ENCODE assay signal across 30 cellular contexts in the genomic region with DNA sequence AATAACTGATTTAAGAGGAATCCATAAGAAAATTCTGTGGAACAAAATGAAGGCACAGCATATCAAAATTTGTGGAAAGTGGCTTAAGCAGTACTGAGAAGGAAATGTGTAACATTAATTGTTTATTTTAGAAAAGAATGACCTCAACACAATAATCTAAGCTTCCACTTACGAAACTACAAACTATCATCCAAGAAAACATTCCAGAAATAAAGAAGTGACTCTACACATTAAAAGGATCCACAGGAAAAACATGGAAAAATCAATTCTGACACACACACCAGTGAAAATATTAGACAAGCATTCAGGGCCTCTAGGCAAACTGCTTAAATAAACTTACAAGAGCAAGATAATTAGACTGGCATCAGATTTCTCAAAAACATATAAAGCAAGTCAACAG. TPM values are rescaled to one million over a fixed set of nuclear protein-coding genes. Genes with fewer than 3 reads are reported as not detected.
DNase-seq lines count a peak whose midpoint lies in the region; ATAC-seq and TF ChIP-seq lines count a peak whose summit lies in the region.
"Had no signal": no experiment of that assay in that cellular context is flagged by ENCODE, and none has a peak within 500 bp of the region (broad histone marks: within the 10 kb centered on the region; RNA-seq: fewer than 3 reads in every experiment).

No MANE protein-coding gene starts in this region.

- H3K27ac ChIP-seq in HEK293 (ENCODE audit: extremely low read depth, low read depth, low read length) (no peak overlapping the region), osteoblast (ENCODE audit: low read depth, low read length) (peak overlapping the region; percentile 12), PC-9 (no peak overlapping the region)
- H3K27ac ChIP-seq: A549, gastrocnemius medialis, hepatocyte, left ventricle myocardium inferior, pancreas, uterus had no signal

- H3K27me3 ChIP-seq in osteoblast (ENCODE audit: insufficient read depth, low read length) (no peaks in the 10 kb centered on the region), PC-9 (ENCODE audit: insufficient read depth, low read depth) (no peaks in the 10 kb centered on the region)
- H3K27me3 ChIP-seq: gastrocnemius medialis, hepatocyte, pancreas, uterus had no signal

- H3K79me2 ChIP-seq in osteoblast (ENCODE audit: insufficient read depth, low read length) (peaks cover 16% of the 10 kb centered on the region), PC-9 (ENCODE audit: low read depth) (no peaks in the 10 kb centered on the region)
- H3K79me2 ChIP-seq: hepatocyte had no signal

- TF ChIP-seq CTCF in HEK293 (tag by site-specific recombination; IDR thresholded peaks at IDR 0.05) (no peak), osteoblast (IDR thresholded peaks at IDR 0.05; ENCODE audit: extremely low read depth, low read depth, low read length) (no peak), PC-9 (conservative IDR thresholded peaks at IDR 0.05) (no peak)

- no peaks in the 10 kb centered on the region for H3K9me2 ChIP-seq in PC-9 (ENCODE audit: insufficient read depth)

- no peak overlapping the region for H3K4me3 ChIP-seq in HEK293 (ENCODE audit: low read depth, low read length)
- no peak overlapping the region for H3K4me3 ChIP-seq in osteoblast (ENCODE audit: insufficient read depth, low read length)
- H3K4me3 ChIP-seq in PC-9, result no peak overlapping the region
- H3K4me3 ChIP-seq: A549, gastrocnemius medialis, hepatocyte, K562, left ventricle myocardium inferior, pancreas, thoracic aorta, uterus had no signal

- no peaks in the 10 kb centered on the region for H4K20me1 ChIP-seq in osteoblast (ENCODE audit: insufficient read depth, low read length)
- no peaks in the 10 kb centered on the region; the same call in 1 of the 2 replicates for H4K20me1 ChIP-seq in PC-9 (ENCODE audit: insufficient read depth)

- ATAC-seq in activated T-cell treated with anti-CD3 and anti-CD28 coated beads, Interleukin-2, amount 50 U/mL, for 72 hours (replicated peaks in 1 of 2), result no peak
- ATAC-seq in activated T-cell treated with anti-CD3 and anti-CD28 coated beads, Interleukin-2, amount 50 U/mL, for 4 hours, result no peak
- ATAC-seq in effector memory CD8-positive, alpha-beta T cell (replicated peaks), result no peak
- ATAC-seq in stimulated activated memory B cell treated with anti-CD40 and anti-IgM and Interleukin-4, amounts not matched to agents 10 μg/mL and 1 μg/mL and 100 μg/mL, for 72 hours, result no peak
- no peak for ATAC-seq in GM18511 (IDR thresholded peaks at IDR 0.05; ENCODE audit: unreplicated experiment)
- ATAC-seq: A549; gastrocnemius medialis; K562; natural killer cell; pancreas; right cardiac atrium; stimulated activated naive CD8-positive, alpha-beta T cell treated with anti-CD3 and anti-CD28 coated beads, Interleukin-15, Interleukin-2, amounts not matched to agents 100 U/mL and 50 U/mL, for 24 hours had no signal

- no peaks in the 10 kb centered on the region for H3K27me3 Mint-ChIP-seq in activated T-cell treated with anti-CD3 and anti-CD28 coated beads, Interleukin-2, amount 50 U/mL, for 72 hours (ENCODE audit: low read depth)
- H3K27me3 Mint-ChIP-seq in activated T-cell treated with anti-CD3 and anti-CD28 coated beads, Interleukin-2, amount 50 U/mL, for 4 hours (ENCODE audit: low read depth), result no peaks in the 10 kb centered on the region
- no peaks in the 10 kb centered on the region for H3K27me3 Mint-ChIP-seq in effector memory CD8-positive, alpha-beta T cell
- no peaks in the 10 kb centered on the region for H3K27me3 Mint-ChIP-seq in stimulated activated memory B cell treated with anti-CD40 and anti-IgM and Interleukin-4, amounts not matched to agents 10 μg/mL and 1 μg/mL and 100 μg/mL, for 72 hours
- H3K27me3 Mint-ChIP-seq: activated CD4-positive, alpha-beta T cell treated with anti-CD3 and anti-CD28 coated beads, Interleukin-2, amount 10 ng/mL, durations not matched to agents 24 days and 14 days; activated naive CD8-positive, alpha-beta T cell treated with anti-CD3 and anti-CD28 coated beads, Interleukin-2, amount 10 ng/mL, durations not matched to agents 7 days and 5 days had no signal

- no peak overlapping the region for H3K4me2 ChIP-seq in osteoblast (ENCODE audit: insufficient read depth, low read length)
- no peak overlapping the region for H3K4me2 ChIP-seq in PC-9
- H3K4me2 ChIP-seq: A549, hepatocyte had no signal

- H3K9me3 ChIP-seq in HEK293 (ENCODE audit: control insufficient read depth, insufficient read depth, low read depth, low read length), result no peaks in the 10 kb centered on the region
- no peaks in the 10 kb centered on the region for H3K9me3 ChIP-seq in osteoblast (ENCODE audit: low read depth, low read length)
- H3K9me3 ChIP-seq in PC-9 (ENCODE audit: insufficient read depth, low read depth), result no peaks in the 10 kb centered on the region
- H3K9me3 ChIP-seq: A549, gastrocnemius medialis, left ventricle myocardium inferior, pancreas, thoracic aorta, uterus had no signal

- POLR2A ChIA-PET in HEK293 (lab: Yijun Ruan, JAX), result no interaction called here
- POLR2A ChIA-PET in PC-9 (lab: Charles Lee; ENCODE audit: unreplicated experiment), result no interaction called here

- BruUV-seq in PC-9 (replicated peaks; lab: Mats Ljungman, UMichigan), result no TSS peak

- CTCF ChIA-PET in HEK293 (lab: Yijun Ruan, JAX), result no interaction called here
- CTCF ChIA-PET in PC-9 (lab: Charles Lee), result no interaction called here

- H3K36me3 ChIP-seq in HEK293 (ENCODE audit: control insufficient read depth in 2 of 2, insufficient read depth in 1 of 2, low read length in 2 of 2), result peaks cover 38 to 47% of the 10 kb centered on the region in 2 experiments
- peaks cover 66% of the 10 kb centered on the region for H3K36me3 ChIP-seq in osteoblast (ENCODE audit: insufficient read depth, low read length)
- peaks cover 31% of the 10 kb centered on the region for H3K36me3 ChIP-seq in PC-9 (ENCODE audit: low read depth)
- H3K36me3 ChIP-seq: uterus had no signal

- peaks cover 14% of the 10 kb centered on the region for H3F3A ChIP-seq in PC-9 (ENCODE audit: insufficient read depth, low read depth)

- H3K4me1 ChIP-seq in HEK293 (ENCODE audit: control insufficient read depth, insufficient read depth, low read length) (peaks cover 4% of the 10 kb centered on the region; the same call in 1 of the 2 replicates), osteoblast (ENCODE audit: insufficient read depth, low read length) (peaks cover 3% of the 10 kb centered on the region), PC-9 (replicated peaks; ENCODE audit: insufficient read depth) (no peaks in the 10 kb centered on the region)
- H3K4me1 ChIP-seq: A549, gastrocnemius medialis, left ventricle myocardium inferior, pancreas, uterus had no signal

- intact Hi-C loops in PC-9 (cut with micrococcal nuclease; ENCODE audit: unreplicated experiment), result no loop called here

- no peak overlapping the region for H3K4me3 Mint-ChIP-seq in activated T-cell treated with anti-CD3 and anti-CD28 coated beads, Interleukin-2, amount 50 U/mL, for 72 hours
- H3K4me3 Mint-ChIP-seq in activated T-cell treated with anti-CD3 and anti-CD28 coated beads, Interleukin-2, amount 50 U/mL, for 4 hours, result no peak overlapping the region
- H3K4me3 Mint-ChIP-seq in effector memory CD8-positive, alpha-beta T cell, result no peak overlapping the region
- H3K4me3 Mint-ChIP-seq in stimulated activated memory B cell treated with anti-CD40 and anti-IgM and Interleukin-4, amounts not matched to agents 10 μg/mL and 1 μg/mL and 100 μg/mL, for 72 hours, result no peak overlapping the region
- H3K4me3 Mint-ChIP-seq: activated CD4-positive, alpha-beta T cell treated with anti-CD3 and anti-CD28 coated beads, Interleukin-2, amount 10 ng/mL, durations not matched to agents 24 days and 14 days; activated naive CD8-positive, alpha-beta T cell treated with anti-CD3 and anti-CD28 coated beads, Interleukin-2, amount 10 ng/mL, durations not matched to agents 7 days and 5 days; immature natural killer cell; mesothelial cell of epicardium; natural killer cell; T-helper 1 cell treated with Interleukin-12 subunit alpha and Interleukin-12 subunit beta and Interleukin-4 antibody, amounts not matched to agents 30 μg/mL and 1 μg/mL, for 36 hours had no signal

- peaks cover 8% of the 10 kb centered on the region for H3K4me1 Mint-ChIP-seq in activated T-cell treated with anti-CD3 and anti-CD28 coated beads, Interleukin-2, amount 50 U/mL, for 72 hours (ENCODE audit: low read depth)
- H3K4me1 Mint-ChIP-seq in activated T-cell treated with anti-CD3 and anti-CD28 coated beads, Interleukin-2, amount 50 U/mL, for 4 hours (ENCODE audit: low read depth), result peaks cover 2% of the 10 kb centered on the region
- H3K4me1 Mint-ChIP-seq in effector memory CD8-positive, alpha-beta T cell (ENCODE audit: low read depth in 2 of 2), result peaks cover 0 to 7% of the 10 kb centered on the region in 2 donors
- H3K4me1 Mint-ChIP-seq in stimulated activated memory B cell treated with anti-CD40 and anti-IgM and Interleukin-4, amounts not matched to agents 10 μg/mL and 1 μg/mL and 100 μg/mL, for 72 hours, result no peaks in the 10 kb centered on the region
- H3K4me1 Mint-ChIP-seq: activated naive CD8-positive, alpha-beta T cell treated with anti-CD3 and anti-CD28 coated beads, Interleukin-2, amount 10 ng/mL, durations not matched to agents 7 days and 5 days; immature natural killer cell; mesothelial cell of epicardium had no signal

- H3K9me3 Mint-ChIP-seq in activated T-cell treated with anti-CD3 and anti-CD28 coated beads, Interleukin-2, amount 50 U/mL, for 72 hours, result no peaks in the 10 kb centered on the region
- no peaks in the 10 kb centered on the region for H3K9me3 Mint-ChIP-seq in activated T-cell treated with anti-CD3 and anti-CD28 coated beads, Interleukin-2, amount 50 U/mL, for 4 hours
- no peaks in the 10 kb centered on the region for H3K9me3 Mint-ChIP-seq in effector memory CD8-positive, alpha-beta T cell
- no peaks in the 10 kb centered on the region for H3K9me3 Mint-ChIP-seq in stimulated activated memory B cell treated with anti-CD40 and anti-IgM and Interleukin-4, amounts not matched to agents 10 μg/mL and 1 μg/mL and 100 μg/mL, for 72 hours
- H3K9me3 Mint-ChIP-seq: activated CD4-positive, alpha-beta T cell treated with anti-CD3 and anti-CD28 coated beads, Interleukin-2, amount 10 ng/mL, durations not matched to agents 24 days and 14 days; activated naive CD8-positive, alpha-beta T cell treated with anti-CD3 and anti-CD28 coated beads, Interleukin-2, amount 10 ng/mL, durations not matched to agents 7 days and 5 days; immature natural killer cell; natural killer cell; T-helper 1 cell treated with Interleukin-12 subunit alpha and Interleukin-12 subunit beta and Interleukin-4 antibody, amounts not matched to agents 30 μg/mL and 1 μg/mL, for 36 hours had no signal

- peak overlapping the region; percentile 48 for H3K27ac Mint-ChIP-seq in activated T-cell treated with anti-CD3 and anti-CD28 coated beads, Interleukin-2, amount 50 U/mL, for 72 hours
- peak overlapping the region; percentile 46 to 85 for H3K27ac Mint-ChIP-seq in effector memory CD8-positive, alpha-beta T cell
- no peak overlapping the region for H3K27ac Mint-ChIP-seq in stimulated activated memory B cell treated with anti-CD40 and anti-IgM and Interleukin-4, amounts not matched to agents 10 μg/mL and 1 μg/mL and 100 μg/mL, for 72 hours
- H3K27ac Mint-ChIP-seq: activated CD4-positive, alpha-beta T cell treated with anti-CD3 and anti-CD28 coated beads, Interleukin-2, amount 10 ng/mL, durations not matched to agents 24 days and 14 days; activated naive CD8-positive, alpha-beta T cell treated with anti-CD3 and anti-CD28 coated beads, Interleukin-2, amount 10 ng/mL, durations not matched to agents 7 days and 5 days; mesothelial cell of epicardium; T-helper 1 cell treated with Interleukin-12 subunit alpha and Interleukin-12 subunit beta and Interleukin-4 antibody, amounts not matched to agents 30 μg/mL and 1 μg/mL, for 36 hours had no signal

- no peak overlapping the region for H2AFZ ChIP-seq in osteoblast (ENCODE audit: low read length)
- no peak overlapping the region for H2AFZ ChIP-seq in PC-9
- H2AFZ ChIP-seq: hepatocyte had no signal

- peaks cover 7 to 41% of the 10 kb centered on the region in 2 donors for H3K36me3 Mint-ChIP-seq in activated T-cell treated with anti-CD3 and anti-CD28 coated beads, Interleukin-2, amount 50 U/mL, for 72 hours (ENCODE audit: insufficient read depth in 2 of 2)
- H3K36me3 Mint-ChIP-seq in activated T-cell treated with anti-CD3 and anti-CD28 coated beads, Interleukin-2, amount 50 U/mL, for 4 hours (ENCODE audit: insufficient read depth), result peaks cover 55% of the 10 kb centered on the region
- peaks cover 83% of the 10 kb centered on the region for H3K36me3 Mint-ChIP-seq in effector memory CD8-positive, alpha-beta T cell (ENCODE audit: insufficient read depth)
- peaks cover 40% of the 10 kb centered on the region for H3K36me3 Mint-ChIP-seq in stimulated activated memory B cell treated with anti-CD40 and anti-IgM and Interleukin-4, amounts not matched to agents 10 μg/mL and 1 μg/mL and 100 μg/mL, for 72 hours

- no peak for DNase-seq in activated T-cell treated with anti-CD3 and anti-CD28 coated beads, Interleukin-2, amount 50 U/mL, for 72 hours
- DNase-seq in activated T-cell treated with anti-CD3 and anti-CD28 coated beads, Interleukin-2, amount 50 U/mL, for 4 hours, result no peak
- DNase-seq in effector memory CD8-positive, alpha-beta T cell, result no peak
- no peak for DNase-seq in osteoblast (ENCODE audit: insufficient read length, low spot score, missing footprints)
- no peak for DNase-seq in PC-9
- DNase-seq: activated CD4-positive, alpha-beta T cell treated with anti-CD3 and anti-CD28 coated beads, Interleukin-2, amount 10 ng/mL, durations not matched to agents 24 days and 14 days; activated naive CD8-positive, alpha-beta T cell treated with anti-CD3 and anti-CD28 coated beads, Interleukin-2, amount 10 ng/mL, durations not matched to agents 7 days and 5 days; C1 segment of cervical spinal cord; erythroblast; gastrocnemius medialis; immature natural killer cell; left ventricle myocardium inferior; natural killer cell; NCI-H1436 treated with DMSO at 0.1 percent for 48 hours; NCI-H526 treated with DMSO at 0.1 percent for 48 hours; pancreas; right cardiac atrium; RPMI8226; stimulated activated CD4-positive, alpha-beta T cell treated with anti-CD3 and anti-CD28 coated beads, Interleukin-4, amount 100 ng/mL, for 4 hours; stimulated activated naive CD8-positive, alpha-beta T cell treated with anti-CD3 and anti-CD28 coated beads, Interleukin-15, Interleukin-2, amounts not matched to agents 100 U/mL and 50 U/mL, for 24 hours; uterus had no signal

RNA-seq across cellular contexts. Expression of a gene that starts 14.0 kb away (rescaled TPM):
- total RNA-seq in activated T-cell treated with anti-CD3 and anti-CD28 coated beads, Interleukin-2, amount 50 U/mL, for 72 hours, result 100 to 1,000 TPM; 220 to 268 TPM
- 100 to 1,000 TPM; 123 to 153 (median 134) TPM for total RNA-seq in activated T-cell treated with anti-CD3 and anti-CD28 coated beads, Interleukin-2, amount 50 U/mL, for 4 hours
- 25.7 and 28.6 TPM in 2 replicates for total RNA-seq in osteoblast
- total RNA-seq in PC-9 (2021), result 44.1 and 51.2 TPM in 2 replicates

RNA-seq across cellular contexts. Expression of a gene that starts 15.5 kb away (rescaled TPM):
- 10 to 100 TPM; 31.7 to 38.3 TPM for total RNA-seq in activated T-cell treated with anti-CD3 and anti-CD28 coated beads, Interleukin-2, amount 50 U/mL, for 72 hours
- total RNA-seq in activated T-cell treated with anti-CD3 and anti-CD28 coated beads, Interleukin-2, amount 50 U/mL, for 4 hours, result 10 to 100 TPM; 46.1 to 50.8 (median 49.3) TPM
- total RNA-seq in osteoblast (39.4 and 42.1 TPM in 2 replicates), PC-9 (2021) (17.7 and 18.8 TPM in 2 replicates)

RNA-seq across cellular contexts. Expression of a gene that starts 44.9 kb away (rescaled TPM):
- total RNA-seq in activated T-cell treated with anti-CD3 and anti-CD28 coated beads, Interleukin-2, amount 50 U/mL, for 72 hours, result 10 to 100 TPM; 76.6 to 89.6 TPM
- total RNA-seq in activated T-cell treated with anti-CD3 and anti-CD28 coated beads, Interleukin-2, amount 50 U/mL, for 4 hours, result 10 to 100 TPM; 44.4 to 51.8 (median 45.6) TPM
- 53.6 and 60.1 TPM in 2 replicates for total RNA-seq in osteoblast
- 30.1 and 44.1 TPM in 2 replicates for total RNA-seq in PC-9 (2021)
